ENCODE assay signal across 10 cellular contexts in the genomic region with DNA sequence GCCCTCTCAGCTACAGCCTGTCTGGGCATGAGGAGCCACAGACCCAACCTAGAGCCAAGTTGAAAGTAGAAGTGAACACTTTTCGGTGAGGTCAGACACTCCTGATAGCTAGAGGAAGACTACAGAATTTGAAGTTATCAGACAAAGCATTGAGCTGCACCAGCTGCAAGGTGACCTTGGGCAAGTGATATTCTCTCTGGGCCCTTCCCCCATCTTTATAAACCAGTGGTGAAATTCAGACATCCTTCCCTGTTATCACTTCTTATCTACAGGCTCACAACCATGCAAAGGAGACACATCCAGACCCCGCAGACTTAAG. TPM values are rescaled to one million over a fixed set of nuclear protein-coding genes. Genes with fewer than 3 reads are reported as not detected.
DNase-seq lines count a peak whose midpoint lies in the region; ATAC-seq, FAIRE-seq and TF ChIP-seq lines count a peak whose summit lies in the region.
"Had no signal": no experiment of that assay in that cellular context is flagged by ENCODE, and none has a peak within 500 bp of the region (broad histone marks: within the 10 kb centered on the region; RNA-seq: fewer than 3 reads in every experiment).

No MANE protein-coding gene starts in this region.

- no peaks in the 10 kb centered on the region for H3K27me3 Mint-ChIP-seq in astrocyte (ENCODE audit: low read depth, unreplicated experiment)
- H3K27me3 Mint-ChIP-seq: stimulated activated naive CD8-positive, alpha-beta T cell treated with anti-CD3 and anti-CD28 coated beads, Interleukin-15, Interleukin-2, amounts not matched to agents 100 ng/mL and 50 ng/mL, for 24 hours had no signal

- no peaks in the 10 kb centered on the region for H3K9me2 ChIP-seq in GM23248 (ENCODE audit: insufficient read depth)
- no peaks in the 10 kb centered on the region for H3K9me2 ChIP-seq in neural cell (ENCODE audit: insufficient read depth, low read length)

- H2AFZ ChIP-seq in GM23248: no peak overlapping the region
- H2AFZ ChIP-seq in astrocyte (ENCODE audit: low read depth, low read length): no peak overlapping the region
- no peak overlapping the region for H2AFZ ChIP-seq in neural cell (ENCODE audit: low read depth, low read length)

- DNase-seq in GM23248 (no peak), astrocyte (ENCODE audit: low read depth) (no peak), GM19238 (ENCODE audit: insufficient read length, low spot score) (no peak)

- peak overlapping the region; percentile 82; the same call in 1 of the 2 replicates for H3K27ac ChIP-seq in GM23248
- no peak overlapping the region for H3K27ac ChIP-seq in astrocyte (ENCODE audit: low read depth, low read length)
- H3K27ac ChIP-seq in neural cell (ENCODE audit: low read length): no peak overlapping the region
- H3K27ac ChIP-seq: BLaER1 treated with 17β-estradiol and CSF1 and Interleukin-3, amounts not matched to agents 10 nM and 100 nM had no signal

- peaks cover 22% of the 10 kb centered on the region for H3K4me1 Mint-ChIP-seq in astrocyte (ENCODE audit: low read depth, unreplicated experiment)

- H3K4me2 ChIP-seq in GM23248 (ENCODE audit: unreplicated experiment) (no peak overlapping the region), astrocyte (ENCODE audit: low read length) (peak overlapping the region; percentile 64), neural cell (ENCODE audit: low read length) (no peak overlapping the region)
- H3K4me2 ChIP-seq: BLaER1 treated with 17β-estradiol and CSF1 and Interleukin-3, amounts not matched to agents 10 nM and 100 nM had no signal

- no peak for FAIRE-seq in astrocyte (lab: Jason Lieb, UNC)

- WGBS in GM23248 (ENCODE audit: low coverage in 1 of 2, low lambda C conversion rate in 2 of 2, missing lambda C conversion rate in 2 of 2), 2 experiments: 100% methylated on average over 2 of the region's 2 CpGs

- H3K36me3 ChIP-seq in GM23248 (ENCODE audit: low read depth) (peaks cover 13% of the 10 kb centered on the region; the same call in 1 of the 2 replicates), astrocyte (ENCODE audit: insufficient read depth, low read length) (peaks cover 15% of the 10 kb centered on the region), neural cell (ENCODE audit: insufficient read depth, low read length) (no peaks in the 10 kb centered on the region)

- H3F3A ChIP-seq in GM23248 (ENCODE audit: insufficient read depth): peaks cover 32% of the 10 kb centered on the region
- H3F3A ChIP-seq in neural cell (ENCODE audit: insufficient read depth, low read length, poor library complexity, severe bottlenecking): no peaks in the 10 kb centered on the region

- H3K36me3 Mint-ChIP-seq in astrocyte (ENCODE audit: low read depth, unreplicated experiment): peaks cover 15% of the 10 kb centered on the region

- no peak overlapping the region for H3K9ac ChIP-seq in GM23248
- H3K9ac ChIP-seq in astrocyte (ENCODE audit: low read length): no peak overlapping the region
- no peak overlapping the region for H3K9ac ChIP-seq in neural cell (ENCODE audit: low read length)

- H4K20me1 ChIP-seq in GM23248 (ENCODE audit: insufficient read depth): no peaks in the 10 kb centered on the region
- peaks cover 4% of the 10 kb centered on the region for H4K20me1 ChIP-seq in astrocyte (ENCODE audit: insufficient read depth, low read length)
- no peaks in the 10 kb centered on the region for H4K20me1 ChIP-seq in neural cell (ENCODE audit: insufficient read depth)

- TF ChIP-seq CTCF in astrocyte (IDR thresholded peaks at IDR 0.05; ENCODE audit: insufficient read depth, low read depth, low read length): no peak
- peak; percentile 6 for TF ChIP-seq CTCF in neural cell (IDR thresholded peaks at IDR 0.05; ENCODE audit: poor library complexity, severe bottlenecking)

- peak overlapping the region; percentile 94 for H3K27ac Mint-ChIP-seq in astrocyte (ENCODE audit: unreplicated experiment)
- H3K27ac Mint-ChIP-seq: activated naive CD4-positive, alpha-beta T cell treated with anti-CD3 and anti-CD28 coated beads for 36 hours; stimulated activated naive CD8-positive, alpha-beta T cell treated with anti-CD3 and anti-CD28 coated beads, Interleukin-15, Interleukin-2, amounts not matched to agents 100 ng/mL and 50 ng/mL, for 24 hours had no signal

- no peak overlapping the region for H3K4me3 Mint-ChIP-seq in astrocyte (ENCODE audit: unreplicated experiment)
- H3K4me3 Mint-ChIP-seq: activated naive CD4-positive, alpha-beta T cell treated with anti-CD3 and anti-CD28 coated beads for 36 hours; stimulated activated naive CD8-positive, alpha-beta T cell treated with anti-CD3 and anti-CD28 coated beads, Interleukin-15, Interleukin-2, amounts not matched to agents 100 ng/mL and 50 ng/mL, for 24 hours had no signal

- H3K79me2 ChIP-seq in GM23248 (ENCODE audit: insufficient read depth) (no peaks in the 10 kb centered on the region), astrocyte (ENCODE audit: insufficient read depth, low read length) (no peaks in the 10 kb centered on the region), neural cell (replicated peaks; ENCODE audit: insufficient read depth, low read length) (no peaks in the 10 kb centered on the region)

- ATAC-seq in HG02642 (IDR thresholded peaks at IDR 0.05; ENCODE audit: poor library complexity, unreplicated experiment): no peak
- no peak for ATAC-seq in HG02571 (IDR thresholded peaks at IDR 0.05; ENCODE audit: unreplicated experiment)

- H3K9me3 ChIP-seq in GM23248 (ENCODE audit: low read depth) (no peaks in the 10 kb centered on the region), astrocyte (ENCODE audit: insufficient read depth, low read depth, low read length) (no peaks in the 10 kb centered on the region), neural cell (ENCODE audit: low read length) (no peaks in the 10 kb centered on the region)
- H3K9me3 ChIP-seq: BLaER1 treated with 17β-estradiol and CSF1 and Interleukin-3, amounts not matched to agents 10 nM and 100 nM had no signal

- H3K9me3 Mint-ChIP-seq in astrocyte (ENCODE audit: unreplicated experiment): no peaks in the 10 kb centered on the region
- H3K9me3 Mint-ChIP-seq: activated naive CD4-positive, alpha-beta T cell treated with anti-CD3 and anti-CD28 coated beads for 36 hours; stimulated activated naive CD8-positive, alpha-beta T cell treated with anti-CD3 and anti-CD28 coated beads, Interleukin-15, Interleukin-2, amounts not matched to agents 100 ng/mL and 50 ng/mL, for 24 hours had no signal

- no peak for TF ChIP-seq EP300 in neural cell (conservative IDR thresholded peaks at IDR 0.05; ENCODE audit: poor library complexity, severe bottlenecking)

- H3K4me1 ChIP-seq in GM23248 (ENCODE audit: insufficient read depth): peaks cover 16% of the 10 kb centered on the region
- peaks cover 18% of the 10 kb centered on the region for H3K4me1 ChIP-seq in astrocyte (ENCODE audit: insufficient read depth, low read length)
- H3K4me1 ChIP-seq: BLaER1 treated with 17β-estradiol and CSF1 and Interleukin-3, amounts not matched to agents 10 nM and 100 nM had no signal

- H3K4me3 ChIP-seq in GM23248: no peak overlapping the region
- H3K4me3 ChIP-seq in astrocyte (ENCODE audit: insufficient read depth, low read depth, low read length): no peak overlapping the region
- H3K4me3 ChIP-seq in neural cell (ENCODE audit: low read length): no peak overlapping the region
- H3K4me3 ChIP-seq: BLaER1 treated with 17β-estradiol and CSF1 and Interleukin-3, amounts not matched to agents 10 nM and 100 nM had no signal

- TF ChIP-seq RAD21 in neural cell (conservative IDR thresholded peaks at IDR 0.05): no peak

- in situ Hi-C loops in GM23248 (cut with MboI): no loop called here

- no peaks in the 10 kb centered on the region for H3K27me3 ChIP-seq in GM23248 (replicated peaks; ENCODE audit: insufficient read depth)
- H3K27me3 ChIP-seq in astrocyte (ENCODE audit: insufficient read depth, low read length): no peaks in the 10 kb centered on the region
- no peaks in the 10 kb centered on the region for H3K27me3 ChIP-seq in neural cell (ENCODE audit: insufficient read depth, low read depth, low read length)

TF ChIP-seq in neural cell, 6 proteins besides CTCF, POLR2A, EP300 and RAD21 (continues in another document):
- no peak for TF ChIP-seq EZH2 (IDR thresholded peaks at IDR 0.05; ENCODE audit: borderline replicate concordance, insufficient read depth, low read length, poor library complexity, severe bottlenecking)
- no peak for TF ChIP-seq TAF1 (IDR thresholded peaks at IDR 0.05; ENCODE audit: low read depth)
- TF ChIP-seq SMC3 (conservative IDR thresholded peaks at IDR 0.05; ENCODE audit: poor library complexity): no peak
- no peak for TF ChIP-seq MXI1 (conservative IDR thresholded peaks at IDR 0.05; ENCODE audit: poor library complexity, severe bottlenecking)
- no peak for TF ChIP-seq POLR2AphosphoS5 (IDR thresholded peaks at IDR 0.05)

RNA-seq across cellular contexts. Expression of a gene that starts 8.0 kb away (rescaled TPM):
- 29.4 and 33.3 TPM in 2 replicates for total RNA-seq in GM23248 (2014; rRNA removed; shearing (Covaris generic))
- polyA plus RNA-seq in GM23248 (2016; fragmentation: Nextera tagmentation; extraction: Ambion mirVana) (78.2 and 79.2 TPM in 2 replicates), neural cell (55.5 and 61.6 TPM in 2 replicates)
- 39.4 and 42.3 TPM in 2 replicates for total RNA-seq in astrocyte
- 20.9 and 23.3 TPM in 2 replicates for polyA minus RNA-seq in neural cell

RNA-seq across cellular contexts. Expression of a gene that starts 23.2 kb away (rescaled TPM):
- 24.3 and 44.3 TPM in 2 replicates for total RNA-seq in GM23248 (2014; rRNA removed; shearing (Covaris generic))
- polyA plus RNA-seq in GM23248 (2016; fragmentation: Nextera tagmentation; extraction: Ambion mirVana) (41.9 and 42.2 TPM in 2 replicates), neural cell (27.5 and 31.0 TPM in 2 replicates)
- total RNA-seq in astrocyte: 48.2 and 48.3 TPM in 2 replicates
- polyA minus RNA-seq in neural cell: 40.2 and 41.9 TPM in 2 replicates

RNA-seq across cellular contexts. Expression of a gene that starts 23.5 kb away (rescaled TPM):
- 288 and 292 TPM in 2 replicates for total RNA-seq in GM23248 (2014; rRNA removed; shearing (Covaris generic))
- polyA plus RNA-seq in GM23248 (2016; fragmentation: Nextera tagmentation; extraction: Ambion mirVana) (319 and 323 TPM in 2 replicates), neural cell (397 and 398 TPM in 2 replicates)
- total RNA-seq in astrocyte: 221 and 232 TPM in 2 replicates
- 271 and 280 TPM in 2 replicates for polyA minus RNA-seq in neural cell

RNA-seq across cellular contexts. Expression of a gene that starts 36.8 kb away (rescaled TPM):
- 0.38 TPM in 1 of 2 replicates, not detected in the other for total RNA-seq in GM23248 (2014; rRNA removed; shearing (Covaris generic))
- polyA plus RNA-seq in GM23248 (2016; fragmentation: Nextera tagmentation; extraction: Ambion mirVana) (0.59 and 1.1 TPM in 2 replicates), neural cell (7.1 and 10.3 TPM in 2 replicates)
- total RNA-seq in astrocyte: 10.3 and 11.4 TPM in 2 replicates
- polyA minus RNA-seq in neural cell: 6.3 and 7.8 TPM in 2 replicates
- total RNA-seq: activated naive CD4-positive, alpha-beta T cell treated with anti-CD3 and anti-CD28 coated beads for 36 hours; NCI-H460 had no signal

RNA-seq across cellular contexts. Expression of a gene that starts 53.3 kb away (rescaled TPM):
- total RNA-seq in GM23248 (2014; rRNA removed; shearing (Covaris generic)): 16.8 and 21.2 TPM in 2 replicates
- 49.6 and 52.2 TPM in 2 replicates for polyA plus RNA-seq in GM23248 (2016; fragmentation: Nextera tagmentation; extraction: Ambion mirVana)
- 44.5 and 50.9 TPM in 2 replicates for total RNA-seq in astrocyte
- polyA plus RNA-seq in neural cell: 28.0 and 35.8 TPM in 2 replicates
- 25.8 and 27.0 TPM in 2 replicates for polyA minus RNA-seq in neural cell
